1 cellular context compared by ENCODE assay signal in genomic region chr7:66591801-66592596, GRCh38.
A peak's percentile ranks its signal among the peaks of the same experiment; 100 is the strongest.
TF ChIP-seq lines count a peak whose summit lies in the region.

No MANE protein-coding gene starts in this region.

TF ChIP-seq in HepG2, 621 proteins besides CTCF, POLR2A, EP300 and RAD21 (continued from another document and continues in another):
- TF ChIP-seq KLF15 (CRISPR knock-in tag; IDR thresholded peaks at IDR 0.05; ENCODE audit: borderline replicate concordance) (no peak), ZNF775 (CRISPR knock-in tag; IDR thresholded peaks at IDR 0.05; ENCODE audit: borderline replicate concordance) (no peak), ZKSCAN1 (IDR thresholded peaks at IDR 0.05; ENCODE audit: low read length) (no peak), CERS6 (CRISPR knock-in tag; IDR thresholded peaks at IDR 0.05) (no peak), JDP2 (CRISPR knock-in tag; IDR thresholded peaks at IDR 0.05; ENCODE audit: borderline replicate concordance) (no peak; the same call in 1 of the 2 replicates), AKAP8 (CRISPR knock-in tag; IDR thresholded peaks at IDR 0.05) (no peak), AGO1 (IDR thresholded peaks at IDR 0.05; ENCODE audit: low read depth, low read length, poor library complexity, severe bottlenecking) (peak; percentile 63), NPAS2 (CRISPR knock-in tag; IDR thresholded peaks at IDR 0.05; ENCODE audit: borderline replicate concordance) (no peak), MTERF4 (CRISPR knock-in tag; IDR thresholded peaks at IDR 0.05) (peak; percentile 48; the same call in 1 of the 2 replicates), HDAC2 (CRISPR knock-in tag; IDR thresholded peaks at IDR 0.05) (peak; percentile 56; the same call in 1 of the 2 replicates), HMG20B (CRISPR knock-in tag; conservative IDR thresholded peaks at IDR 0.05) (no peak), MTA1 (CRISPR knock-in tag; IDR thresholded peaks at IDR 0.05; ENCODE audit: borderline replicate concordance) (peak; percentile 50; the same call in 1 of the 2 replicates), GPN1 (CRISPR knock-in tag; IDR thresholded peaks at IDR 0.05; ENCODE audit: borderline replicate concordance) (no peak), ZNF883 (CRISPR knock-in tag; IDR thresholded peaks at IDR 0.05; ENCODE audit: not compliant biosample characterization) (no peak), SNAPC5 (CRISPR knock-in tag; IDR thresholded peaks at IDR 0.05; ENCODE audit: borderline replicate concordance) (no peak), FOXA1 (IDR thresholded peaks at IDR 0.05) (no peak), FOXA1 (CRISPR knock-in tag; IDR thresholded peaks at IDR 0.05) (peak; percentile 61), ZBTB3 (CRISPR knock-in tag; IDR thresholded peaks at IDR 0.05; ENCODE audit: borderline replicate concordance, low read depth) (peak; percentile 68; the same call in 1 of the 2 replicates), KDM1A (CRISPR knock-in tag; IDR thresholded peaks at IDR 0.05) (no peak), MED1 (CRISPR knock-in tag; IDR thresholded peaks at IDR 0.05) (peak; percentile 48; the same call in 1 of the 2 replicates), SMYD3 (CRISPR knock-in tag; IDR thresholded peaks at IDR 0.05) (no peak), PAXIP1 (CRISPR knock-in tag; conservative IDR thresholded peaks at IDR 0.05) (peak; percentile 54), NCOA2 (CRISPR knock-in tag; IDR thresholded peaks at IDR 0.05) (no peak), MTF2 (CRISPR knock-in tag; IDR thresholded peaks at IDR 0.05; ENCODE audit: borderline replicate concordance) (no peak), ZNF777 (CRISPR knock-in tag; IDR thresholded peaks at IDR 0.05) (peak; percentile 67; the same call in 1 of the 2 replicates), KLF11 (CRISPR knock-in tag; IDR thresholded peaks at IDR 0.05) (no peak), ZNF280B (CRISPR knock-in tag; IDR thresholded peaks at IDR 0.05; ENCODE audit: borderline replicate concordance) (peak; percentile 31; the same call in 1 of the 2 replicates), ZNF382 (CRISPR knock-in tag; IDR thresholded peaks at IDR 0.05; ENCODE audit: borderline replicate concordance) (no peak), SOX6 (IDR thresholded peaks at IDR 0.05) (no peak), SOX6 (CRISPR knock-in tag; IDR thresholded peaks at IDR 0.05) (peak; percentile 71), ARHGAP35 (CRISPR knock-in tag; IDR thresholded peaks at IDR 0.05; ENCODE audit: borderline replicate concordance) (peak; percentile 46; the same call in 1 of the 2 replicates), ZNF746 (CRISPR knock-in tag; IDR thresholded peaks at IDR 0.05) (0 out of 2 replicates have a peak, but pooled peaks have one; percentile 29), ZNF605 (CRISPR knock-in tag; IDR thresholded peaks at IDR 0.05) (no peak), ZNF329 (CRISPR knock-in tag; IDR thresholded peaks at IDR 0.05; ENCODE audit: low read depth) (no peak; the same call in 1 of the 2 replicates), CBX1 (IDR thresholded peaks at IDR 0.05; ENCODE audit: low read depth) (peak; percentile 52), CEBPG (CRISPR knock-in tag; IDR thresholded peaks at IDR 0.05) (peak; percentile 45), NFKBIZ (CRISPR knock-in tag; IDR thresholded peaks at IDR 0.05) (no peak), THAP8 (CRISPR knock-in tag; IDR thresholded peaks at IDR 0.05; ENCODE audit: borderline replicate concordance) (no peak), ZFY (CRISPR knock-in tag; IDR thresholded peaks at IDR 0.05) (no peak; the same call in none of the 2 replicates), ZFAT (CRISPR knock-in tag; conservative IDR thresholded peaks at IDR 0.05) (no peak), HOXD1 (CRISPR knock-in tag; IDR thresholded peaks at IDR 0.05) (no peak), ZC3H13 (CRISPR knock-in tag; IDR thresholded peaks at IDR 0.05) (peak; percentile 88; the same call in 1 of the 2 replicates), ELF3 (CRISPR knock-in tag; IDR thresholded peaks at IDR 0.05) (peak; percentile 34; the same call in 1 of the 2 replicates), YEATS4 (CRISPR knock-in tag; IDR thresholded peaks at IDR 0.05; ENCODE audit: borderline replicate concordance) (peak; percentile 63), ZFP41 (CRISPR knock-in tag; IDR thresholded peaks at IDR 0.05; ENCODE audit: borderline replicate concordance) (peak; percentile 20; the same call in 1 of the 2 replicates), NFAT5 (CRISPR knock-in tag; IDR thresholded peaks at IDR 0.05) (no peak), NFE2 (CRISPR knock-in tag; IDR thresholded peaks at IDR 0.05) (no peak), ZNF614 (CRISPR knock-in tag; IDR thresholded peaks at IDR 0.05; ENCODE audit: borderline replicate concordance) (no peak), ZNF773 (CRISPR knock-in tag; IDR thresholded peaks at IDR 0.05; ENCODE audit: borderline replicate concordance) (no peak), ZNF468 (CRISPR knock-in tag; IDR thresholded peaks at IDR 0.05) (no peak), SMARCE1 (IDR thresholded peaks at IDR 0.05; ENCODE audit: borderline replicate concordance) (no peak), MLXIP (CRISPR knock-in tag; IDR thresholded peaks at IDR 0.05; ENCODE audit: borderline replicate concordance) (no peak), ZNF18 (CRISPR knock-in tag; IDR thresholded peaks at IDR 0.05; ENCODE audit: insufficient replicate concordance) (no peak), ZNF17 (CRISPR knock-in tag; IDR thresholded peaks at IDR 0.05) (no peak)
